8 cellular contexts compared by ENCODE assay signal in genomic region chr7:44240983-44241510, GRCh38. TPM values are rescaled to one million over a fixed set of nuclear protein-coding genes. Genes with fewer than 3 reads are reported as not detected.
A peak's percentile ranks its signal among the peaks of the same experiment; 100 is the strongest.
DNase-seq lines count a peak whose midpoint lies in the region; ATAC-seq, FAIRE-seq and TF ChIP-seq lines count a peak whose summit lies in the region.

No MANE protein-coding gene starts in this region.

- peak; percentile 94 for DNase-seq in GM12892 (ENCODE audit: insufficient read length)
- peak; percentile 42 for DNase-seq in NCI-H446 treated with DMSO at 0.1 percent for 48 hours (lab: John Stamatoyannopoulos, UW)
- peak; percentile 40 for DNase-seq in activated CD4-positive, alpha-beta T cell treated with anti-CD3 and anti-CD28 coated beads for 1 hour
- peak; percentile 86 for DNase-seq in cerebellum (ENCODE audit: low spot score)
- DNase-seq in left colon: peak; percentile 69 to 73
- peak; percentile 50 to 56 for DNase-seq in stimulated activated CD4-positive, alpha-beta T cell treated with anti-CD3 and anti-CD28 coated beads, Interleukin-2, amount 100 ng/mL, for 48 hours

- intact Hi-C loops in left colon (cut with DNase I, micrococcal nuclease): loop anchor here in 1 of 2 donors (5.0 to 10.0 kb wide), 2 partner anchors 236 to 324 kb away; no protein-coding TSS in a partner anchor

- TF ChIP-seq POLR2A in GM12892 (IDR thresholded peaks at IDR 0.05; ENCODE audit: low read depth, low read length): no peak

- peak; percentile 93 for FAIRE-seq in GM12892 (lab: Jason Lieb, UNC)

- peak; percentile 78 for ATAC-seq in HG03108 (IDR thresholded peaks at IDR 0.05; ENCODE audit: unreplicated experiment)
- ATAC-seq in left colon: peak; percentile 98
- no peak for ATAC-seq in GM19328 (IDR thresholded peaks at IDR 0.05; ENCODE audit: unreplicated experiment)

RNA-seq across cellular contexts. Expression of gene YKT6, which starts 40.3 kb away (rescaled TPM):
- 37.2 TPM for polyA plus RNA-seq in GM12892 (2012; ENCODE audit: missing spikeins)
- total RNA-seq in cerebellum: 43.4 TPM
- total RNA-seq in left colon: 10 to 100 TPM; 84.8 to 86.9 TPM

RNA-seq across cellular contexts. Expression of gene GCK, which starts 51.8 kb away (rescaled TPM):
- 0.83 TPM for polyA plus RNA-seq in GM12892 (2012; ENCODE audit: missing spikeins)
- 7.7 TPM for total RNA-seq in cerebellum
- under 1 TPM; 0.15 to 0.22 TPM for total RNA-seq in left colon

Comparison
In these comparisons a context has a peak if more than half of its experiments do, and no peak if none do; other contexts are left out.
1. DNase-seq: peak in every context shown above with its lines; median percentile 94 in GM12892; 86 in cerebellum; 71 in left colon; 53 in stimulated activated CD4-positive, alpha-beta T cell treated with anti-CD3 and anti-CD28 coated beads, Interleukin-2, amount 100 ng/mL, for 48 hours; 42 in NCI-H446 treated with DMSO at 0.1 percent for 48 hours; 40 in activated CD4-positive, alpha-beta T cell treated with anti-CD3 and anti-CD28 coated beads for 1 hour.